In genomic region chr10:99451499-99451788, GRCh38 we compare ENCODE assay signal across 1 cellular context.
TF ChIP-seq lines count a peak whose summit lies in the region.

No MANE protein-coding gene starts in this region.

TF ChIP-seq in IMR-90, 13 proteins besides CTCF, POLR2A, EP300 and RAD21:
- no peak for TF ChIP-seq NFE2L2 (IDR thresholded peaks at IDR 0.05; ENCODE audit: low read depth, low read length)
- no peak for TF ChIP-seq CHD1 (IDR thresholded peaks at IDR 0.05; ENCODE audit: low read depth, low read length)
- no peak for TF ChIP-seq MAZ (IDR thresholded peaks at IDR 0.05; ENCODE audit: borderline replicate concordance, low read depth, low read length)
- no peak for TF ChIP-seq RCOR1 (IDR thresholded peaks at IDR 0.05; ENCODE audit: insufficient replicate concordance, low read length)
- no peak for TF ChIP-seq FOS (IDR thresholded peaks at IDR 0.05; ENCODE audit: low read depth, low read length)
- no peak for TF ChIP-seq RFX5 (IDR thresholded peaks at IDR 0.05; ENCODE audit: low read depth, low read length)
- TF ChIP-seq BHLHE40 (IDR thresholded peaks at IDR 0.05; ENCODE audit: low read depth, low read length) = no peak
- TF ChIP-seq MAFK (IDR thresholded peaks at IDR 0.05; ENCODE audit: low read depth, low read length) = no peak
- no peak for TF ChIP-seq MXI1 (IDR thresholded peaks at IDR 0.05; ENCODE audit: borderline replicate concordance, low read depth, low read length)
- TF ChIP-seq SMC3 (IDR thresholded peaks at IDR 0.05; ENCODE audit: low read depth, low read length) = no peak
- no peak for TF ChIP-seq CEBPB (IDR thresholded peaks at IDR 0.05; ENCODE audit: low read depth, low read length)
- TF ChIP-seq, protein P1, sequence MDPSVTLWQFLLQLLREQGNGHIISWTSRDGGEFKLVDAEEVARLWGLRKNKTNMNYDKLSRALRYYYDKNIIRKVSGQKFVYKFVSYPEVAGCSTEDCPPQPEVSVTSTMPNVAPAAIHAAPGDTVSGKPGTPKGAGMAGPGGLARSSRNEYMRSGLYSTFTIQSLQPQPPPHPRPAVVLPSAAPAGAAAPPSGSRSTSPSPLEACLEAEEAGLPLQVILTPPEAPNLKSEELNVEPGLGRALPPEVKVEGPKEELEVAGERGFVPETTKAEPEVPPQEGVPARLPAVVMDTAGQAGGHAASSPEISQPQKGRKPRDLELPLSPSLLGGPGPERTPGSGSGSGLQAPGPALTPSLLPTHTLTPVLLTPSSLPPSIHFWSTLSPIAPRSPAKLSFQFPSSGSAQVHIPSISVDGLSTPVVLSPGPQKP (IDR thresholded peaks at IDR 0.05; ENCODE audit: borderline replicate concordance, low read depth, low read length) = no peak
- no peak for TF ChIP-seq USF2 (IDR thresholded peaks at IDR 0.05; ENCODE audit: low read depth, low read length)
TF ChIP-seq in IMR-90: peak in this region for 0.
